Comparison of ENCODE assay signal across 8 cellular contexts in genomic region chr17:57747221-57748017, GRCh38. TPM values are rescaled to one million over a fixed set of nuclear protein-coding genes. Genes with fewer than 3 reads are reported as not detected.
DNase-seq lines count a peak whose midpoint lies in the region; ATAC-seq, FAIRE-seq and TF ChIP-seq lines count a peak whose summit lies in the region.

No MANE protein-coding gene starts in this region.

- H3K4me3 ChIP-seq in bronchial epithelial cell (ENCODE audit: low read depth, low read length): no peak overlapping the region

- H3K27ac Mint-ChIP-seq in T-helper 17 cell: no peak overlapping the region

- TF ChIP-seq CTCF in GM10248 (IDR thresholded peaks at IDR 0.05; ENCODE audit: control extremely low read depth, extremely low read depth, low read depth, missing control alignments) (peak; percentile 73), bronchial epithelial cell (IDR thresholded peaks at IDR 0.05; ENCODE audit: insufficient read depth, low read length, severe bottlenecking) (peak; percentile 71)

- POLR2A ChIA-PET in GM10248 (lab: Yijun Ruan, JAX): no interaction called here

- peaks cover 12% of the 10 kb centered on the region for H3K4me1 Mint-ChIP-seq in T-helper 17 cell

- H3K9me3 ChIP-seq in T-helper 17 cell (ENCODE audit: control insufficient read depth, low read length, poor library complexity, severe bottlenecking): no peaks in the 10 kb centered on the region

- peaks cover 5% of the 10 kb centered on the region for H3K36me3 Mint-ChIP-seq in T-helper 17 cell (ENCODE audit: low read depth)

- CTCF ChIA-PET in GM10248 (lab: Yijun Ruan, JAX): interaction anchor here (0.6 to 3.3 kb wide), 35 partner anchors 11 to 667 kb away, joined by 3 to 50 read pairs (median 3); no protein-coding TSS in a partner anchor

- peak; percentile 32 for DNase-seq in 8988T
- DNase-seq in GM10248 (ENCODE audit: extremely low spot score): peak; percentile 68
- peak; percentile 92 for DNase-seq in NCI-H1694 treated with DMSO at 0.1 percent for 48 hours (lab: John Stamatoyannopoulos, UW)
- peak in 1 of 3 donors; percentile 10 for DNase-seq in T-helper 17 cell
- DNase-seq in bronchial epithelial cell (ENCODE audit: low read depth): peak; percentile 59
- peak; percentile 28 for DNase-seq in kidney glomerular epithelial cell (lab: John Stamatoyannopoulos, UW)
- peak; percentile 6 to 18 for DNase-seq in stimulated activated CD4-positive, alpha-beta T cell treated with anti-CD3 and anti-CD28 coated beads, Interleukin-4, amount 100 ng/mL, for 48 hours (ENCODE audit: low read depth in 2 of 2)

- peaks cover 41% of the 10 kb centered on the region for H3K27me3 Mint-ChIP-seq in T-helper 17 cell

- H3K36me3 ChIP-seq in bronchial epithelial cell (ENCODE audit: control insufficient read depth, insufficient read depth, low read length): no peaks in the 10 kb centered on the region

- FAIRE-seq in bronchial epithelial cell (lab: Jason Lieb, UNC): no peak

- ATAC-seq in T-helper 17 cell: peak; percentile 73
- ATAC-seq in HG02798 (IDR thresholded peaks at IDR 0.05; ENCODE audit: poor library complexity, unreplicated experiment): no peak

- peaks cover 6% of the 10 kb centered on the region for H3K27me3 ChIP-seq in bronchial epithelial cell (ENCODE audit: control insufficient read depth, insufficient read depth, low read length)

- no peak overlapping the region for H3K4me3 Mint-ChIP-seq in T-helper 17 cell

RNA-seq across cellular contexts. Expression of gene CCDC182, which starts 2.3 kb away (rescaled TPM):
- not detected for total RNA-seq in T-helper 17 cell
- not detected in 2 replicates for total RNA-seq in bronchial epithelial cell
